ENCODE assay signal across 13 cellular contexts in the genomic region with DNA sequence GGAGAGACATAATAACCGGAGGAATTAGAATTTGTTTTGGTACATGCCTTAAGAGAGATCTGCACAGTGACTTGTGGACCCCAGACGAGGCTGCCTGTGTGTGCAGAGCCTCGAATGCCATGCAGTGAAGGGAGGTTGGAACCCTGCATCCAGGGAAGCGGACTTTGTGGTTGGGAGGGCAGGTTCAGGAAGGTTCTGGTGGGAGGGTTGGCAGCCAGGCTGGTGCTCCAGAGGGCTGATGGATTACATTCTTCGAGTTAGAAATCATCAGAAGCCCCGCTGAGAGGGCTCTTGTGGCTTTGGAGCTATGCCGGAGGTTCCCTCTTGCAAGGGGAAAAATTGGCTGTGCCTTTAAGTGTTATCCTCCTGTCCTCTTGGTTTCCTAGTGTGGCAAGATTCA. TPM values are rescaled to one million over a fixed set of nuclear protein-coding genes. Genes with fewer than 3 reads are reported as not detected.
DNase-seq lines count a peak whose midpoint lies in the region; ATAC-seq and TF ChIP-seq lines count a peak whose summit lies in the region.
"Had no signal": no experiment of that assay in that cellular context is flagged by ENCODE, and none has a peak within 500 bp of the region (broad histone marks: within the 10 kb centered on the region; RNA-seq: fewer than 3 reads in every experiment).

No MANE protein-coding gene starts in this region.

- CTCF ChIA-PET in activated CD8-positive, alpha-beta T cell treated with anti-CD3 and anti-CD28 coated beads for 36 hours (lab: Charles Lee): no interaction called here

- no peaks in the 10 kb centered on the region for H3K9me3 Mint-ChIP-seq in chondrocyte (ENCODE audit: low read depth)
- no peaks in the 10 kb centered on the region for H3K9me3 Mint-ChIP-seq in activated CD8-positive, alpha-beta T cell treated with anti-CD3 and anti-CD28 coated beads for 36 hours
- H3K9me3 Mint-ChIP-seq: activated CD4-positive, alpha-beta T cell treated with anti-CD3 and anti-CD28 coated beads, Interleukin-2, amount 10 ng/mL, durations not matched to agents 24 days and 14 days; activated T-helper 2 cell treated with anti-CD3 and anti-CD28 coated beads, Interferon-gamma antibody, Interleukin-2, Interleukin-4, amounts not matched to agents 10 μg/mL and 5 μg/mL and 100 μg/mL, durations not matched to agents 14 hours and 24 hours and 36 hours; HFFc6; stimulated activated naive CD8-positive, alpha-beta T cell treated with anti-CD3 and anti-CD28 coated beads, Interleukin-15, amount 100 ng/mL, for 72 hours had no signal

- no peak for TF ChIP-seq CTCF in chondrocyte (IDR thresholded peaks at IDR 0.05)
- no peak for TF ChIP-seq CTCF in activated CD8-positive, alpha-beta T cell treated with anti-CD3 and anti-CD28 coated beads for 36 hours (IDR thresholded peaks at IDR 0.05)

- peaks cover 92% of the 10 kb centered on the region for H3K4me1 Mint-ChIP-seq in chondrocyte (ENCODE audit: low read depth)
- H3K4me1 Mint-ChIP-seq in activated CD8-positive, alpha-beta T cell treated with anti-CD3 and anti-CD28 coated beads for 36 hours (ENCODE audit: low read depth): no peaks in the 10 kb centered on the region
- H3K4me1 Mint-ChIP-seq: activated CD4-positive, alpha-beta T cell treated with anti-CD3 and anti-CD28 coated beads, Interleukin-2, amount 10 ng/mL, durations not matched to agents 24 days and 14 days; stimulated activated naive CD8-positive, alpha-beta T cell treated with anti-CD3 and anti-CD28 coated beads, Interleukin-15, amount 100 ng/mL, for 72 hours had no signal

- H3K27me3 ChIP-seq in MG63: no peaks in the 10 kb centered on the region

- H3K9me3 ChIP-seq in MG63: no peaks in the 10 kb centered on the region

- intact Hi-C loops in activated CD8-positive, alpha-beta T cell treated with anti-CD3 and anti-CD28 coated beads for 36 hours (cut with micrococcal nuclease): no loop called here

- DNase-seq in ELF-1 (ENCODE audit: low read depth, low spot score) (peak; percentile 66), MG63 (peak; percentile 82), chondrocyte (ENCODE audit: low spot score) (no peak), non-pigmented ciliary epithelial cell (ENCODE audit: low read depth) (peak; percentile 35), left lobe of liver (ENCODE audit: low spot score) (no peak)
- no peak for DNase-seq in activated T-cell treated with anti-CD3 and anti-CD28 coated beads, Interleukin-2, amount 50 U/mL, for 48 hours
- DNase-seq in activated CD8-positive, alpha-beta T cell treated with anti-CD3 and anti-CD28 coated beads for 36 hours: no peak
- DNase-seq: activated CD4-positive, alpha-beta T cell treated with anti-CD3 and anti-CD28 coated beads, Interleukin-2, amount 10 ng/mL, durations not matched to agents 24 days and 14 days; HFFc6; stimulated activated CD4-positive, alpha-beta T cell treated with anti-CD3 and anti-CD28 coated beads, Interleukin-4, amount 100 ng/mL, for 1 hour; stimulated activated naive CD8-positive, alpha-beta T cell treated with anti-CD3 and anti-CD28 coated beads, Interleukin-15, amount 100 ng/mL, for 72 hours had no signal

- H3K4me3 ChIP-seq in MG63: no peak overlapping the region

- POLR2A ChIA-PET in activated CD8-positive, alpha-beta T cell treated with anti-CD3 and anti-CD28 coated beads for 36 hours (lab: Charles Lee): no interaction called here

- peaks cover 11% of the 10 kb centered on the region for H3K36me3 Mint-ChIP-seq in chondrocyte (ENCODE audit: low read depth)
- H3K36me3 Mint-ChIP-seq in activated CD8-positive, alpha-beta T cell treated with anti-CD3 and anti-CD28 coated beads for 36 hours (ENCODE audit: low read depth): no peaks in the 10 kb centered on the region

- H3K4me3 Mint-ChIP-seq in chondrocyte (ENCODE audit: unreplicated experiment): peak overlapping the region; percentile 20
- H3K4me3 Mint-ChIP-seq in activated CD8-positive, alpha-beta T cell treated with anti-CD3 and anti-CD28 coated beads for 36 hours: no peak overlapping the region
- H3K4me3 Mint-ChIP-seq: activated CD4-positive, alpha-beta T cell treated with anti-CD3 and anti-CD28 coated beads, Interleukin-2, amount 10 ng/mL, durations not matched to agents 24 days and 14 days; HFFc6; stimulated activated naive CD8-positive, alpha-beta T cell treated with anti-CD3 and anti-CD28 coated beads, Interleukin-15, amount 100 ng/mL, for 72 hours had no signal

- no peak for ATAC-seq in activated CD8-positive, alpha-beta T cell treated with anti-CD3 and anti-CD28 coated beads for 36 hours
- ATAC-seq in left lobe of liver: no peak
- no peak for ATAC-seq in HG03469 (IDR thresholded peaks at IDR 0.05; ENCODE audit: unreplicated experiment)
- ATAC-seq: stimulated activated naive CD8-positive, alpha-beta T cell treated with anti-CD3 and anti-CD28 coated beads, Interleukin-15, amount 100 ng/mL, for 72 hours had no signal

- no peaks in the 10 kb centered on the region for H3K36me3 ChIP-seq in MG63

- peak overlapping the region; percentile 91 for H3K27ac Mint-ChIP-seq in chondrocyte (ENCODE audit: unreplicated experiment)
- H3K27ac Mint-ChIP-seq in activated CD8-positive, alpha-beta T cell treated with anti-CD3 and anti-CD28 coated beads for 36 hours: no peak overlapping the region
- H3K27ac Mint-ChIP-seq: activated CD4-positive, alpha-beta T cell treated with anti-CD3 and anti-CD28 coated beads, Interleukin-2, amount 10 ng/mL, durations not matched to agents 24 days and 14 days; activated T-helper 2 cell treated with anti-CD3 and anti-CD28 coated beads, Interferon-gamma antibody, Interleukin-2, Interleukin-4, amounts not matched to agents 10 μg/mL and 5 μg/mL and 100 μg/mL, durations not matched to agents 14 hours and 24 hours and 36 hours; HFFc6; stimulated activated naive CD8-positive, alpha-beta T cell treated with anti-CD3 and anti-CD28 coated beads, Interleukin-15, amount 100 ng/mL, for 72 hours had no signal

- no peaks in the 10 kb centered on the region for H3K27me3 Mint-ChIP-seq in chondrocyte (ENCODE audit: low read depth)
- H3K27me3 Mint-ChIP-seq in activated CD8-positive, alpha-beta T cell treated with anti-CD3 and anti-CD28 coated beads for 36 hours: peaks cover 2% of the 10 kb centered on the region

RNA-seq across cellular contexts. Expression of a gene that starts 21.1 kb away (rescaled TPM):
- total RNA-seq in MG63 (2014; rRNA removed; shearing (Covaris generic); ENCODE audit: low replicate concordance): 1.4 and 2.3 TPM in 2 replicates
- total RNA-seq in chondrocyte: 75.2 to 131 TPM (median 123 TPM) in 3 replicates
- total RNA-seq in activated CD8-positive, alpha-beta T cell treated with anti-CD3 and anti-CD28 coated beads for 36 hours: not detected
- 0.28 TPM for total RNA-seq in left lobe of liver
- total RNA-seq: activated CD4-positive, alpha-beta T cell treated with anti-CD3 and anti-CD28 coated beads, Interleukin-2, amount 10 ng/mL, durations not matched to agents 24 days and 14 days had no signal

Comparison
In these comparisons a context has a peak if more than half of its experiments do, and no peak if none do; other contexts are left out.
1. DNase-seq: peak in ELF-1 (single experiment), MG63 (single experiment) and non-pigmented ciliary epithelial cell (single experiment); none in chondrocyte (single experiment), activated T-cell treated with anti-CD3 and anti-CD28 coated beads, Interleukin-2, amount 50 U/mL, for 48 hours (0 of 2), activated CD8-positive, alpha-beta T cell treated with anti-CD3 and anti-CD28 coated beads for 36 hours (single experiment) and left lobe of liver (single experiment).
2. RNA of a gene that starts 21.1 kb away (total RNA-seq): 75.2 to 131 TPM in chondrocyte; 1.4 to 2.3 TPM in MG63, 0.28 TPM in left lobe of liver (single experiment) and not detected in activated CD8-positive, alpha-beta T cell treated with anti-CD3 and anti-CD28 coated beads for 36 hours; every median in the first group is over 10 times any median in the second.